ENCODE assay signal across 18 cellular contexts in the genomic region with DNA sequence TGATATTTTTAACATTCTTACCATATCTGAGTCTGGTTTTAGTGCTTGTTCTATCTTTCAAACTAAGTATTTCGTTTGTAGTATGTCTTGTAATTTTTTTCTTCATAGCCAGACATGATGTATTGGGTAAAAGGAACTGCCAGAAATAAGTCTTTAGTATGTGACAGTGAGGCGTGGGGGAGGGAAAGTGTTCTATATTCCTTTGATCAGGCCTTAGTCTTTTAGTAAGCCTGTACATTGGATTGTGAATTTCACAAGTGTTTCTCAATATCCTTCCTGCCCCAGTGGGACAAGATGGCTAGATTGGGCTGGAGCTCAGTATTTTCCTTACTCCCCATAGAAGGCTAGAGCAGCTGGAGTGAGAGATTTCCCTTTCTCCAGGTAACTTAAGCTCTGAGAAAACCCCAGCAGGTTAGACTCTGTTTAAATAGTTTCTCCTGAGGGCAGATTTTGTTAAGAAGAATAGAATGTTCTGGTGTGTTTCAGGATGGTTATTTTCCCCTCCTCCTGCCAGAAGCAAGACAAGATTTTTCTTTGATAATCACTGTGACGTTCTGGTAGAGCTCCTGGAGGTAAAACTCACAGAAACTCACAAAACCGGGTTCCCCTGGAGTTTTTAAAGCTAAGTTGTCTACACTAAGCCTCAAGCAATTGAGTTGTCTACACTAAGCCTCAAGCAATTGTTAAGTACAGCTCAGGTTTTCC.
A peak's percentile ranks its signal among the peaks of the same experiment; 100 is the strongest.
DNase-seq lines count a peak whose midpoint lies in the region; ATAC-seq and TF ChIP-seq lines count a peak whose summit lies in the region.
"Had no signal": no experiment of that assay in that cellular context is flagged by ENCODE, and none has a peak within 500 bp of the region (broad histone marks: within the 10 kb centered on the region; RNA-seq: fewer than 3 reads in every experiment).

No MANE protein-coding gene starts in this region.

- no peaks in the 10 kb centered on the region; the same call in 1 of the 2 replicates for H3K36me3 ChIP-seq in OCI-LY7 (ENCODE audit: insufficient read depth, low read length)
- no peaks in the 10 kb centered on the region for H3K36me3 ChIP-seq in mesenchymal stem cell (ENCODE audit: control insufficient read depth in 1 of 2, insufficient read depth in 2 of 2, low read depth in 1 of 2, low read length in 2 of 2)
- H3K36me3 ChIP-seq: MG63 had no signal

- H3K4me1 ChIP-seq in OCI-LY7 (ENCODE audit: insufficient read depth, low read length, poor library complexity, severe bottlenecking) (peaks cover 21% of the 10 kb centered on the region), mesenchymal stem cell (ENCODE audit: control insufficient read depth, insufficient read depth, low read depth, low read length) (no peaks in the 10 kb centered on the region)

- no peak overlapping the region for H2BK5ac ChIP-seq in mesenchymal stem cell (ENCODE audit: low read depth, low read length, poor library complexity, severe bottlenecking)

- no peaks in the 10 kb centered on the region for H3K79me1 ChIP-seq in mesenchymal stem cell (replicated peaks; ENCODE audit: low read length, poor library complexity, severe bottlenecking)

- BruUV-seq in OCI-LY7 (replicated peaks; lab: Mats Ljungman, UMichigan), result no TSS peak

- H2BK15ac ChIP-seq in mesenchymal stem cell (ENCODE audit: low read depth, poor library complexity, severe bottlenecking), result no peak overlapping the region

- no peaks in the 10 kb centered on the region for H3K27me3 Mint-ChIP-seq in activated T-cell treated with anti-CD3 and anti-CD28 coated beads, Interleukin-2, amount 50 U/mL, for 4 hours (ENCODE audit: low read depth)
- H3K27me3 Mint-ChIP-seq: B cell had no signal

- WGBS in mesenchymal stem cell, result 61% methylated on average over 3 of the region's 4 CpGs

- no peak overlapping the region for H2BK120ac ChIP-seq in mesenchymal stem cell (ENCODE audit: low read depth, low read length)

- H4K8ac ChIP-seq in mesenchymal stem cell (ENCODE audit: low read length), result no peak overlapping the region

- peak overlapping the region; percentile 74; the same call in 1 of the 2 replicates for H2AFZ ChIP-seq in OCI-LY7 (ENCODE audit: low read length)
- no peak overlapping the region for H2AFZ ChIP-seq in mesenchymal stem cell (ENCODE audit: low read depth, low read length)

- H3K36me3 Mint-ChIP-seq in activated T-cell treated with anti-CD3 and anti-CD28 coated beads, Interleukin-2, amount 50 U/mL, for 4 hours (ENCODE audit: insufficient read depth), result no peaks in the 10 kb centered on the region
- H3K36me3 Mint-ChIP-seq: CD14-positive monocyte had no signal

- no peak for ATAC-seq in activated T-cell treated with anti-CD3 and anti-CD28 coated beads, Interleukin-2, amount 50 U/mL, for 4 hours
- no peak for ATAC-seq in GM21390 (IDR thresholded peaks at IDR 0.05; ENCODE audit: unreplicated experiment)

- peaks cover 8% of the 10 kb centered on the region for H3K9me3 Mint-ChIP-seq in activated T-cell treated with anti-CD3 and anti-CD28 coated beads, Interleukin-2, amount 50 U/mL, for 4 hours
- H3K9me3 Mint-ChIP-seq: T-helper 1 cell treated with Interleukin-12 subunit alpha and Interleukin-12 subunit beta and Interleukin-4 antibody, amounts not matched to agents 30 μg/mL and 1 μg/mL, for 36 hours had no signal

- H3K4me2 ChIP-seq in OCI-LY7 (ENCODE audit: low read length), result no peak overlapping the region
- no peak overlapping the region for H3K4me2 ChIP-seq in mesenchymal stem cell (ENCODE audit: low read length, poor library complexity, severe bottlenecking)

- H3K4me1 Mint-ChIP-seq in activated T-cell treated with anti-CD3 and anti-CD28 coated beads, Interleukin-2, amount 50 U/mL, for 4 hours (ENCODE audit: low read depth), result no peaks in the 10 kb centered on the region
- H3K4me1 Mint-ChIP-seq: B cell, CD14-positive monocyte had no signal

- no peak overlapping the region for H2BK12ac ChIP-seq in mesenchymal stem cell (ENCODE audit: low read length in 2 of 2)

- CTCF ChIA-PET in OCI-LY7 (lab: Charles Lee; ENCODE audit: unreplicated experiment), result no interaction called here

- H2AK5ac ChIP-seq in mesenchymal stem cell (ENCODE audit: low read length, severe bottlenecking), result peak overlapping the region; percentile 69

- H3K4me3 Mint-ChIP-seq in activated T-cell treated with anti-CD3 and anti-CD28 coated beads, Interleukin-2, amount 50 U/mL, for 4 hours, result no peak overlapping the region
- H3K4me3 Mint-ChIP-seq: B cell; CD14-positive monocyte; T-helper 1 cell treated with Interleukin-12 subunit alpha and Interleukin-12 subunit beta and Interleukin-4 antibody, amounts not matched to agents 30 μg/mL and 1 μg/mL, for 36 hours had no signal

- intact Hi-C loops in OCI-LY7 (cut with micrococcal nuclease; ENCODE audit: unreplicated experiment), result no loop called here

- H4K20me1 ChIP-seq in OCI-LY7 (ENCODE audit: insufficient read depth, low read length), result no peaks in the 10 kb centered on the region

- H3K9me2 ChIP-seq in OCI-LY7 (ENCODE audit: insufficient read depth, low read length), result no peaks in the 10 kb centered on the region

- H3K9me3 ChIP-seq in OCI-LY7 (ENCODE audit: low read length) (no peaks in the 10 kb centered on the region), mesenchymal stem cell (ENCODE audit: control insufficient read depth, low read length) (peaks cover 7% of the 10 kb centered on the region)
- H3K9me3 ChIP-seq: MG63 had no signal

- no peaks in the 10 kb centered on the region for H3K79me2 ChIP-seq in OCI-LY7 (ENCODE audit: insufficient read depth, low read depth, low read length)

- H3K27me3 ChIP-seq in mesenchymal stem cell (ENCODE audit: control insufficient read depth in 1 of 2, insufficient read depth in 1 of 2, low read length in 2 of 2), result no peaks in the 10 kb centered on the region
- H3K27me3 ChIP-seq: MG63 had no signal

- no peak overlapping the region for H3K14ac ChIP-seq in mesenchymal stem cell (ENCODE audit: low read length in 2 of 2)

- H4K91ac ChIP-seq in mesenchymal stem cell (ENCODE audit: low read length), result no peak overlapping the region

- DNase-seq in ELF-1 (ENCODE audit: low read depth, low spot score) (peak; percentile 66), NOMO-1 (lab: John Stamatoyannopoulos, UW; ENCODE audit: unreplicated experiment in 2 of 2) (peak; percentile 25 to 40), OCI-LY7 (ENCODE audit: low spot score) (no peak), mesenchymal stem cell (no peak)
- DNase-seq in central memory CD4-positive, alpha-beta T cell, result no peak
- DNase-seq in activated T-cell treated with anti-CD3 and anti-CD28 coated beads, Interleukin-2, amount 50 U/mL, for 4 hours, result no peak
- DNase-seq: DMS53, GF-D8, MG63, NCI-H1694, NCI-H2081 treated with DMSO at 0.1 percent for 48 hours, NCI-H2171 treated with DMSO at 0.1 percent for 48 hours, NCI-H524 treated with DMSO at 0.1 percent for 48 hours, NCI-H82 had no signal

- H3K27ac ChIP-seq in OCI-LY7 (ENCODE audit: low read depth, low read length, poor library complexity, severe bottlenecking) (no peak overlapping the region), mesenchymal stem cell (ENCODE audit: low read length, poor library complexity, severe bottlenecking) (no peak overlapping the region)

- no peak overlapping the region for H3K18ac ChIP-seq in mesenchymal stem cell (ENCODE audit: low read depth in 1 of 2, low read length in 2 of 2)

- H3K9ac ChIP-seq in mesenchymal stem cell (ENCODE audit: low read length), result no peak overlapping the region

- H3K4me3 ChIP-seq in OCI-LY7 (ENCODE audit: low read depth, low read length, poor library complexity, severe bottlenecking), result no peak overlapping the region
- H3K4me3 ChIP-seq in mesenchymal stem cell (ENCODE audit: insufficient read depth in 1 of 2, low read depth in 1 of 2, low read length in 2 of 2), result no peak overlapping the region
- H3K4me3 ChIP-seq: MG63 had no signal

- POLR2A ChIA-PET in OCI-LY7 (lab: Charles Lee), result interaction anchor here (0.6 to 1.3 kb wide), 3 partner anchors 10 to 347 kb away, joined by 3 to 5 read pairs (median 4); no protein-coding TSS in a partner anchor

- no peak overlapping the region for H3K23ac ChIP-seq in mesenchymal stem cell (ENCODE audit: low read length in 2 of 2)

- H3K4ac ChIP-seq in mesenchymal stem cell (ENCODE audit: low read depth in 1 of 2, low read length in 2 of 2), result no peak overlapping the region

- TF ChIP-seq CTCF in OCI-LY7 (conservative IDR thresholded peaks at IDR 0.05; ENCODE audit: low read length), result no peak

Comparison
In these comparisons a context has a peak if more than half of its experiments do, and no peak if none do; other contexts are left out.
1. DNase-seq: peak in ELF-1 (single experiment) and NOMO-1 (2 of 2); none in OCI-LY7 (single experiment), mesenchymal stem cell (single experiment), central memory CD4-positive, alpha-beta T cell (single experiment) and activated T-cell treated with anti-CD3 and anti-CD28 coated beads, Interleukin-2, amount 50 U/mL, for 4 hours (single experiment).